ENCODE assay signal across 2 cellular contexts in genomic region chr5:142280066-142281011, GRCh38.
TF ChIP-seq lines count a peak whose summit lies in the region.

No MANE protein-coding gene starts in this region.

TF ChIP-seq in H1, 55 proteins besides CTCF, POLR2A, EP300 and RAD21:
- TF ChIP-seq PHF8 (conservative IDR thresholded peaks at IDR 0.05; ENCODE audit: low read depth, low read length): no peak
- no peak for TF ChIP-seq RXRA (IDR thresholded peaks at IDR 0.05; ENCODE audit: insufficient read depth, low read depth, low read length)
- peak; percentile 85 for TF ChIP-seq SP1 (IDR thresholded peaks at IDR 0.05; ENCODE audit: low read depth, low read length)
- TF ChIP-seq POLR2AphosphoS5 (IDR thresholded peaks at IDR 0.05; ENCODE audit: low read depth, low read length): peak; percentile 37
- no peak for TF ChIP-seq JUND (IDR thresholded peaks at IDR 0.05; ENCODE audit: low read length)
- TF ChIP-seq SRF (IDR thresholded peaks at IDR 0.05; ENCODE audit: low read depth, low read length): no peak
- TF ChIP-seq SIX5 (IDR thresholded peaks at IDR 0.05; ENCODE audit: low read depth, low read length): no peak
- peak; percentile 46; the same call in 1 of the 2 replicates for TF ChIP-seq CREB1 (IDR thresholded peaks at IDR 0.05)
- TF ChIP-seq NANOG (IDR thresholded peaks at IDR 0.05; ENCODE audit: insufficient read depth, low read depth, low read length, poor library complexity, severe bottlenecking): no peak
- no peak for TF ChIP-seq TAF1 (IDR thresholded peaks at IDR 0.05; ENCODE audit: low read depth, low read length)
- no peak for TF ChIP-seq GTF2F1 (IDR thresholded peaks at IDR 0.05; ENCODE audit: borderline replicate concordance, low read depth, low read length)
- 0 out of 2 replicates have a peak, but pooled peaks have one; percentile 62 for TF ChIP-seq CHD2 (IDR thresholded peaks at IDR 0.05; ENCODE audit: low read length)
- peak; percentile 41; the same call in 1 of the 2 replicates for TF ChIP-seq CEBPB (IDR thresholded peaks at IDR 0.05; ENCODE audit: low read depth, low read length)
- TF ChIP-seq CBX8 (IDR thresholded peaks at IDR 0.05; ENCODE audit: borderline replicate concordance, low read depth, low read length): no peak
TF ChIP-seq in H1: peak in this region for 5.

TF ChIP-seq in HepG2, 621 proteins besides CTCF, POLR2A, EP300 and RAD21 (continues in another document):
- no peak for TF ChIP-seq KLF6 (CRISPR knock-in tag; IDR thresholded peaks at IDR 0.05)
- TF ChIP-seq ZNF431 (CRISPR knock-in tag; IDR thresholded peaks at IDR 0.05; ENCODE audit: borderline replicate concordance, low read depth): no peak
- no peak for TF ChIP-seq HNRNPUL1 (IDR thresholded peaks at IDR 0.05; ENCODE audit: low read depth, low read length)
- no peak for TF ChIP-seq ZNF546 (CRISPR knock-in tag; conservative IDR thresholded peaks at IDR 0.05)
- TF ChIP-seq ZNF678 (CRISPR knock-in tag; IDR thresholded peaks at IDR 0.05): no peak
- TF ChIP-seq NR0B2 (CRISPR knock-in tag; IDR thresholded peaks at IDR 0.05): no peak
- no peak for TF ChIP-seq RBM39 (IDR thresholded peaks at IDR 0.05; ENCODE audit: low read depth, low read length, poor library complexity, severe bottlenecking)
- TF ChIP-seq CEBPB (IDR thresholded peaks at IDR 0.05; ENCODE audit: borderline replicate concordance, low read depth, low read length): peak; percentile 70; the same call in 1 of the 2 replicates
- TF ChIP-seq ZNF260 (CRISPR knock-in tag; IDR thresholded peaks at IDR 0.05; ENCODE audit: borderline replicate concordance, low read depth): no peak
- TF ChIP-seq MAX (IDR thresholded peaks at IDR 0.05): no peak; the same call in 1 of the 2 replicates
- no peak for TF ChIP-seq RELA (CRISPR knock-in tag; IDR thresholded peaks at IDR 0.05)
- TF ChIP-seq IRF1 (CRISPR knock-in tag; IDR thresholded peaks at IDR 0.05; ENCODE audit: low read depth): no peak
- no peak for TF ChIP-seq PTBP1 (IDR thresholded peaks at IDR 0.05; ENCODE audit: low read depth, low read length, poor library complexity, severe bottlenecking)
- TF ChIP-seq U2AF1 (optimal IDR thresholded peaks at IDR 0.05; ENCODE audit: low read depth, low read length): no peak
- TF ChIP-seq ZNF446 (CRISPR knock-in tag; IDR thresholded peaks at IDR 0.05): no peak
- no peak for TF ChIP-seq BCL3 (CRISPR knock-in tag; IDR thresholded peaks at IDR 0.05)
- 0 out of 2 replicates have a peak, but pooled peaks have one; percentile 25 for TF ChIP-seq ERF (CRISPR knock-in tag; IDR thresholded peaks at IDR 0.05)
- TF ChIP-seq PREB (CRISPR knock-in tag; IDR thresholded peaks at IDR 0.05): no peak
- no peak for TF ChIP-seq ZNF549 (CRISPR knock-in tag; IDR thresholded peaks at IDR 0.05)
- no peak for TF ChIP-seq ATF6 (CRISPR knock-in tag; conservative IDR thresholded peaks at IDR 0.05)
- no peak for TF ChIP-seq HES4 (CRISPR knock-in tag; IDR thresholded peaks at IDR 0.05; ENCODE audit: borderline replicate concordance)
- no peak for TF ChIP-seq ZFP90 (CRISPR knock-in tag; IDR thresholded peaks at IDR 0.05; ENCODE audit: borderline replicate concordance)
- peak; percentile 88 for TF ChIP-seq PBX2 (CRISPR knock-in tag; IDR thresholded peaks at IDR 0.05)
- TF ChIP-seq HMG20B (CRISPR knock-in tag; conservative IDR thresholded peaks at IDR 0.05): no peak
- no peak for TF ChIP-seq ZNF781 (CRISPR knock-in tag; IDR thresholded peaks at IDR 0.05; ENCODE audit: borderline replicate concordance, not compliant biosample characterization)
- peak; percentile 59 for TF ChIP-seq HOXA5 (CRISPR knock-in tag; IDR thresholded peaks at IDR 0.05)
- TF ChIP-seq STAT6 (CRISPR knock-in tag; IDR thresholded peaks at IDR 0.05; ENCODE audit: borderline replicate concordance): no peak
- TF ChIP-seq TBP (CRISPR knock-in tag; IDR thresholded peaks at IDR 0.05): no peak
- TF ChIP-seq MYC (CRISPR knock-in tag; IDR thresholded peaks at IDR 0.05; ENCODE audit: borderline replicate concordance): no peak
- TF ChIP-seq ZNF724P (CRISPR knock-in tag; IDR thresholded peaks at IDR 0.05; ENCODE audit: borderline replicate concordance): no peak
- TF ChIP-seq TAF1 (CRISPR knock-in tag; IDR thresholded peaks at IDR 0.05): no peak
- TF ChIP-seq HNRNPLL (IDR thresholded peaks at IDR 0.05; ENCODE audit: low read depth, low read length, poor library complexity, severe bottlenecking): no peak
- TF ChIP-seq ATM (IDR thresholded peaks at IDR 0.05; ENCODE audit: borderline replicate concordance): no peak
- no peak for TF ChIP-seq ZNF333 (CRISPR knock-in tag; IDR thresholded peaks at IDR 0.05; ENCODE audit: borderline replicate concordance)
- no peak for TF ChIP-seq TP53 (CRISPR knock-in tag; conservative IDR thresholded peaks at IDR 0.05)
- no peak for TF ChIP-seq FOXP4 (CRISPR knock-in tag; IDR thresholded peaks at IDR 0.05)
- no peak for TF ChIP-seq ZNF672 (CRISPR knock-in tag; IDR thresholded peaks at IDR 0.05)
- peak; percentile 86 for TF ChIP-seq NFYC (CRISPR knock-in tag; IDR thresholded peaks at IDR 0.05)
- TF ChIP-seq IRX3 (CRISPR knock-in tag; IDR thresholded peaks at IDR 0.05; ENCODE audit: borderline replicate concordance, low read depth): no peak
- no peak for TF ChIP-seq CBX1 (IDR thresholded peaks at IDR 0.05; ENCODE audit: low read depth)
- TF ChIP-seq KDM2A (CRISPR knock-in tag; IDR thresholded peaks at IDR 0.05; ENCODE audit: borderline replicate concordance, low read depth): peak; percentile 47
- TF ChIP-seq MTA1 (CRISPR knock-in tag; IDR thresholded peaks at IDR 0.05; ENCODE audit: borderline replicate concordance): no peak
- no peak for TF ChIP-seq ZNF879 (CRISPR knock-in tag; IDR thresholded peaks at IDR 0.05)
- no peak for TF ChIP-seq ZSCAN30 (CRISPR knock-in tag; IDR thresholded peaks at IDR 0.05)
- TF ChIP-seq CREB1 (IDR thresholded peaks at IDR 0.05): no peak
- no peak for TF ChIP-seq CREB1 (CRISPR knock-in tag; IDR thresholded peaks at IDR 0.05)
- 0 out of 2 replicates have a peak, but pooled peaks have one; percentile 10 for TF ChIP-seq CEBPG (CRISPR knock-in tag; IDR thresholded peaks at IDR 0.05)
- TF ChIP-seq NFYB (CRISPR knock-in tag; IDR thresholded peaks at IDR 0.05): peak; percentile 85
- no peak for TF ChIP-seq PRPF4 (IDR thresholded peaks at IDR 0.05; ENCODE audit: low read depth, low read length, poor library complexity, severe bottlenecking)
- TF ChIP-seq PHF5A (CRISPR knock-in tag; IDR thresholded peaks at IDR 0.05; ENCODE audit: low read depth, unreplicated experiment): no peak
- no peak for TF ChIP-seq ZNF331 (CRISPR knock-in tag; IDR thresholded peaks at IDR 0.05)
- peak; percentile 61 for TF ChIP-seq ZNF629 (CRISPR knock-in tag; conservative IDR thresholded peaks at IDR 0.05)
- no peak for TF ChIP-seq ZNF224 (CRISPR knock-in tag; IDR thresholded peaks at IDR 0.05)
- no peak for TF ChIP-seq NR3C1 (CRISPR knock-in tag; IDR thresholded peaks at IDR 0.05)
- no peak for TF ChIP-seq POLR2AphosphoS2 (IDR thresholded peaks at IDR 0.05; ENCODE audit: low read depth, low read length)
- TF ChIP-seq E2F2 (CRISPR knock-in tag; IDR thresholded peaks at IDR 0.05; ENCODE audit: borderline replicate concordance): no peak
- TF ChIP-seq KDM3A (CRISPR knock-in tag; IDR thresholded peaks at IDR 0.05; ENCODE audit: low read depth): no peak
- no peak for TF ChIP-seq FOXM1 (CRISPR knock-in tag; IDR thresholded peaks at IDR 0.05)
